ENCODE assay signal across 1 cellular context in genomic region chr11:13448876-13449275, GRCh38.
TF ChIP-seq lines count a peak whose summit lies in the region.

No MANE protein-coding gene starts in this region.

TF ChIP-seq in GM12878, 131 proteins besides CTCF, POLR2A, EP300 and RAD21:
- TF ChIP-seq CBX5 (IDR thresholded peaks at IDR 0.05; ENCODE audit: low read depth) (no peak), ZZZ3 (IDR thresholded peaks at IDR 0.05; ENCODE audit: control insufficient read depth, insufficient read length, low read depth) (no peak), NFXL1 (IDR thresholded peaks at IDR 0.05; ENCODE audit: borderline replicate concordance) (no peak), CBFB (IDR thresholded peaks at IDR 0.05; ENCODE audit: low read depth) (no peak), YY1 (IDR thresholded peaks at IDR 0.05; ENCODE audit: low read depth, low read length) (no peak), TCF12 (IDR thresholded peaks at IDR 0.05; ENCODE audit: low read depth, low read length) (no peak), CEBPB (IDR thresholded peaks at IDR 0.05; ENCODE audit: borderline replicate concordance in 1 of 2, low read depth in 2 of 2, low read length in 2 of 2) (no peak), MEF2A (IDR thresholded peaks at IDR 0.05; ENCODE audit: insufficient read depth, low read depth, low read length) (no peak), BHLHE40 (IDR thresholded peaks at IDR 0.05; ENCODE audit: borderline replicate concordance in 1 of 2, low read depth in 2 of 2, low read length in 1 of 2) (no peak), KDM1A (IDR thresholded peaks at IDR 0.05; ENCODE audit: borderline replicate concordance) (no peak), ETV6 (conservative IDR thresholded peaks at IDR 0.05 in 1 of 2, IDR thresholded peaks at IDR 0.05 in 1 of 2; ENCODE audit: borderline replicate concordance in 1 of 2, low read depth in 1 of 2) (no peak), ZNF217 (IDR thresholded peaks at IDR 0.05) (no peak)
- TF ChIP-seq, protein P1, sequence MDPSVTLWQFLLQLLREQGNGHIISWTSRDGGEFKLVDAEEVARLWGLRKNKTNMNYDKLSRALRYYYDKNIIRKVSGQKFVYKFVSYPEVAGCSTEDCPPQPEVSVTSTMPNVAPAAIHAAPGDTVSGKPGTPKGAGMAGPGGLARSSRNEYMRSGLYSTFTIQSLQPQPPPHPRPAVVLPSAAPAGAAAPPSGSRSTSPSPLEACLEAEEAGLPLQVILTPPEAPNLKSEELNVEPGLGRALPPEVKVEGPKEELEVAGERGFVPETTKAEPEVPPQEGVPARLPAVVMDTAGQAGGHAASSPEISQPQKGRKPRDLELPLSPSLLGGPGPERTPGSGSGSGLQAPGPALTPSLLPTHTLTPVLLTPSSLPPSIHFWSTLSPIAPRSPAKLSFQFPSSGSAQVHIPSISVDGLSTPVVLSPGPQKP (IDR thresholded peaks at IDR 0.05; ENCODE audit: low read depth, low read length): no peak
- TF ChIP-seq, protein P2, sequence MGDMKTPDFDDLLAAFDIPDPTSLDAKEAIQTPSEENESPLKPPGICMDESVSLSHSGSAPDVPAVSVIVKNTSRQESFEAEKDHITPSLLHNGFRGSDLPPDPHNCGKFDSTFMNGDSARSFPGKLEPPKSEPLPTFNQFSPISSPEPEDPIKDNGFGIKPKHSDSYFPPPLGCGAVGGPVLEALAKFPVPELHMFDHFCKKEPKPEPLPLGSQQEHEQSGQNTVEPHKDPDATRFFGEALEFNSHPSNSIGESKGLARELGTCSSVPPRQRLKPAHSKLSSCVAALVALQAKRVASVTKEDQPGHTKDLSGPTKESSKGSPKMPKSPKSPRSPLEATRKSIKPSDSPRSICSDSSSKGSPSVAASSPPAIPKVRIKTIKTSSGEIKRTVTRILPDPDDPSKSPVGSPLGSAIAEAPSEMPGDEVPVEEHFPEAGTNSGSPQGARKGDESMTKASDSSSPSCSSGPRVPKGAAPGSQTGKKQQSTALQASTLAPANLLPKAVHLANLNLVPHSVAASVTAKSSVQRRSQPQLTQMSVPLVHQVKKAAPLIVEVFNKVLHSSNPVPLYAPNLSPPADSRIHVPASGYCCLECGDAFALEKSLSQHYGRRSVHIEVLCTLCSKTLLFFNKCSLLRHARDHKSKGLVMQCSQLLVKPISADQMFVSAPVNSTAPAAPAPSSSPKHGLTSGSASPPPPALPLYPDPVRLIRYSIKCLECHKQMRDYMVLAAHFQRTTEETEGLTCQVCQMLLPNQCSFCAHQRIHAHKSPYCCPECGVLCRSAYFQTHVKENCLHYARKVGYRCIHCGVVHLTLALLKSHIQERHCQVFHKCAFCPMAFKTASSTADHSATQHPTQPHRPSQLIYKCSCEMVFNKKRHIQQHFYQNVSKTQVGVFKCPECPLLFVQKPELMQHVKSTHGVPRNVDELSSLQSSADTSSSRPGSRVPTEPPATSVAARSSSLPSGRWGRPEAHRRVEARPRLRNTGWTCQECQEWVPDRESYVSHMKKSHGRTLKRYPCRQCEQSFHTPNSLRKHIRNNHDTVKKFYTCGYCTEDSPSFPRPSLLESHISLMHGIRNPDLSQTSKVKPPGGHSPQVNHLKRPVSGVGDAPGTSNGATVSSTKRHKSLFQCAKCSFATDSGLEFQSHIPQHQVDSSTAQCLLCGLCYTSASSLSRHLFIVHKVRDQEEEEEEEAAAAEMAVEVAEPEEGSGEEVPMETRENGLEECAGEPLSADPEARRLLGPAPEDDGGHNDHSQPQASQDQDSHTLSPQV (IDR thresholded peaks at IDR 0.05): no peak
- TF ChIP-seq, protein P3, sequence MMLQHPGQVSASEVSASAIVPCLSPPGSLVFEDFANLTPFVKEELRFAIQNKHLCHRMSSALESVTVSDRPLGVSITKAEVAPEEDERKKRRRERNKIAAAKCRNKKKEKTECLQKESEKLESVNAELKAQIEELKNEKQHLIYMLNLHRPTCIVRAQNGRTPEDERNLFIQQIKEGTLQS (IDR thresholded peaks at IDR 0.05; ENCODE audit: borderline replicate concordance, extremely low read depth, low read depth, low read length): no peak
- TF ChIP-seq, protein P4, sequence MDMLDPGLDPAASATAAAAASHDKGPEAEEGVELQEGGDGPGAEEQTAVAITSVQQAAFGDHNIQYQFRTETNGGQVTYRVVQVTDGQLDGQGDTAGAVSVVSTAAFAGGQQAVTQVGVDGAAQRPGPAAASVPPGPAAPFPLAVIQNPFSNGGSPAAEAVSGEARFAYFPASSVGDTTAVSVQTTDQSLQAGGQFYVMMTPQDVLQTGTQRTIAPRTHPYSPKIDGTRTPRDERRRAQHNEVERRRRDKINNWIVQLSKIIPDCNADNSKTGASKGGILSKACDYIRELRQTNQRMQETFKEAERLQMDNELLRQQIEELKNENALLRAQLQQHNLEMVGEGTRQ (IDR thresholded peaks at IDR 0.05; ENCODE audit: borderline replicate concordance, low read depth, low read length): no peak
- TF ChIP-seq, protein P5, sequence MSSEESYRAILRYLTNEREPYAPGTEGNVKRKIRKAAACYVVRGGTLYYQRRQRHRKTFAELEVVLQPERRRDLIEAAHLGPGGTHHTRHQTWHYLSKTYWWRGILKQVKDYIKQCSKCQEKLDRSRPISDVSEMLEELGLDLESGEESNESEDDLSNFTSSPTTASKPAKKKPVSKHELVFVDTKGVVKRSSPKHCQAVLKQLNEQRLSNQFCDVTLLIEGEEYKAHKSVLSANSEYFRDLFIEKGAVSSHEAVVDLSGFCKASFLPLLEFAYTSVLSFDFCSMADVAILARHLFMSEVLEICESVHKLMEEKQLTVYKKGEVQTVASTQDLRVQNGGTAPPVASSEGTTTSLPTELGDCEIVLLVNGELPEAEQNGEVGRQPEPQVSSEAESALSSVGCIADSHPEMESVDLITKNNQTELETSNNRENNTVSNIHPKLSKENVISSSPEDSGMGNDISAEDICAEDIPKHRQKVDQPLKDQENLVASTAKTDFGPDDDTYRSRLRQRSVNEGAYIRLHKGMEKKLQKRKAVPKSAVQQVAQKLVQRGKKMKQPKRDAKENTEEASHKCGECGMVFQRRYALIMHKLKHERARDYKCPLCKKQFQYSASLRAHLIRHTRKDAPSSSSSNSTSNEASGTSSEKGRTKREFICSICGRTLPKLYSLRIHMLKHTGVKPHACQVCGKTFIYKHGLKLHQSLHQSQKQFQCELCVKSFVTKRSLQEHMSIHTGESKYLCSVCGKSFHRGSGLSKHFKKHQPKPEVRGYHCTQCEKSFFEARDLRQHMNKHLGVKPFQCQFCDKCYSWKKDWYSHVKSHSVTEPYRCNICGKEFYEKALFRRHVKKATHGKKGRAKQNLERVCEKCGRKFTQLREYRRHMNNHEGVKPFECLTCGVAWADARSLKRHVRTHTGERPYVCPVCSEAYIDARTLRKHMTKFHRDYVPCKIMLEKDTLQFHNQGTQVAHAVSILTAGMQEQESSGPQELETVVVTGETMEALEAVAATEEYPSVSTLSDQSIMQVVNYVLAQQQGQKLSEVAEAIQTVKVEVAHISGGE (CRISPR knock-in tag; IDR thresholded peaks at IDR 0.05): no peak
- TF ChIP-seq, protein P6, sequence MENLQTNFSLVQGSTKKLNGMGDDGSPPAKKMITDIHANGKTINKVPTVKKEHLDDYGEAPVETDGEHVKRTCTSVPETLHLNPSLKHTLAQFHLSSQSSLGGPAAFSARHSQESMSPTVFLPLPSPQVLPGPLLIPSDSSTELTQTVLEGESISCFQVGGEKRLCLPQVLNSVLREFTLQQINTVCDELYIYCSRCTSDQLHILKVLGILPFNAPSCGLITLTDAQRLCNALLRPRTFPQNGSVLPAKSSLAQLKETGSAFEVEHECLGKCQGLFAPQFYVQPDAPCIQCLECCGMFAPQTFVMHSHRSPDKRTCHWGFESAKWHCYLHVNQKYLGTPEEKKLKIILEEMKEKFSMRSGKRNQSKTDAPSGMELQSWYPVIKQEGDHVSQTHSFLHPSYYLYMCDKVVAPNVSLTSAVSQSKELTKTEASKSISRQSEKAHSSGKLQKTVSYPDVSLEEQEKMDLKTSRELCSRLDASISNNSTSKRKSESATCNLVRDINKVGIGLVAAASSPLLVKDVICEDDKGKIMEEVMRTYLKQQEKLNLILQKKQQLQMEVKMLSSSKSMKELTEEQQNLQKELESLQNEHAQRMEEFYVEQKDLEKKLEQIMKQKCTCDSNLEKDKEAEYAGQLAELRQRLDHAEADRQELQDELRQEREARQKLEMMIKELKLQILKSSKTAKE (IDR thresholded peaks at IDR 0.05; ENCODE audit: low read depth, poor library complexity, severe bottlenecking): no peak
